ENCODE assay signal across 8 cellular contexts in genomic region chr9:37422289-37423104, GRCh38. TPM values are rescaled to one million over a fixed set of nuclear protein-coding genes. Genes with fewer than 3 reads are reported as not detected.
DNase-seq lines count a peak whose midpoint lies in the region; ATAC-seq and TF ChIP-seq lines count a peak whose summit lies in the region.

GRHPR (plus strand) TSS chr9:37422696; CDS start chr9:37422751, 55 bp downstream.

- H3K4me3 ChIP-seq in fibroblast of mammary gland (ENCODE audit: control insufficient read depth, low read depth, low read length), result peak within 1 kb of the TSS; percentile 90

- in situ Hi-C loops in KBM-7 (cut with MboI; ENCODE audit: low pct_unique_long_range_greater_than_20kb, low sequenced_read_pairs), result no loop called here

- no peaks in the 10 kb centered on the region for H3K27me3 Mint-ChIP-seq in natural killer cell treated with Interleukin-12 subunit alpha and Interleukin-12 subunit beta and Interleukin-15 and Interleukin-18, amount 100 ng/mL, for 72 hours
- H3K27me3 Mint-ChIP-seq in stimulated activated naive CD8-positive, alpha-beta T cell treated with anti-CD3 and anti-CD28 coated beads, Interleukin-15, Interleukin-2, amounts not matched to agents 100 ng/mL and 50 ng/mL, for 24 hours, result no peaks in the 10 kb centered on the region

- H3K27ac Mint-ChIP-seq in natural killer cell treated with Interleukin-12 subunit alpha and Interleukin-12 subunit beta and Interleukin-15 and Interleukin-18, amount 100 ng/mL, for 72 hours, result peak within 1 kb of the TSS; percentile 94 to 97
- H3K27ac Mint-ChIP-seq in stimulated activated naive CD8-positive, alpha-beta T cell treated with anti-CD3 and anti-CD28 coated beads, Interleukin-15, Interleukin-2, amounts not matched to agents 100 ng/mL and 50 ng/mL, for 24 hours, result peak within 1 kb of the TSS; percentile 95

- peak; percentile 97 for ATAC-seq in GM21723 (IDR thresholded peaks at IDR 0.05; ENCODE audit: unreplicated experiment)
- peak; percentile 99 to 100 for ATAC-seq in natural killer cell treated with Interleukin-12 subunit alpha and Interleukin-12 subunit beta and Interleukin-15 and Interleukin-18, amount 100 ng/mL, for 72 hours

- H3K9me3 Mint-ChIP-seq in natural killer cell treated with Interleukin-12 subunit alpha and Interleukin-12 subunit beta and Interleukin-15 and Interleukin-18, amount 100 ng/mL, for 72 hours, result no peaks in the 10 kb centered on the region
- no peaks in the 10 kb centered on the region for H3K9me3 Mint-ChIP-seq in stimulated activated naive CD8-positive, alpha-beta T cell treated with anti-CD3 and anti-CD28 coated beads, Interleukin-15, Interleukin-2, amounts not matched to agents 100 ng/mL and 50 ng/mL, for 24 hours

- TF ChIP-seq CTCF in fibroblast of mammary gland (conservative IDR thresholded peaks at IDR 0.05; ENCODE audit: control insufficient read depth, insufficient read depth, low read depth, low read length), result no peak

- H3K36me3 Mint-ChIP-seq in natural killer cell treated with Interleukin-12 subunit alpha and Interleukin-12 subunit beta and Interleukin-15 and Interleukin-18, amount 100 ng/mL, for 72 hours, result no peaks in the 10 kb centered on the region
- peaks cover 13% of the 10 kb centered on the region for H3K36me3 Mint-ChIP-seq in stimulated activated naive CD8-positive, alpha-beta T cell treated with anti-CD3 and anti-CD28 coated beads, Interleukin-15, Interleukin-2, amounts not matched to agents 100 ng/mL and 50 ng/mL, for 24 hours (ENCODE audit: low read depth)

- peak within 1 kb of the TSS; percentile 94 for H3K4me3 Mint-ChIP-seq in natural killer cell treated with Interleukin-12 subunit alpha and Interleukin-12 subunit beta and Interleukin-15 and Interleukin-18, amount 100 ng/mL, for 72 hours
- peak within 1 kb of the TSS; percentile 95 for H3K4me3 Mint-ChIP-seq in stimulated activated naive CD8-positive, alpha-beta T cell treated with anti-CD3 and anti-CD28 coated beads, Interleukin-15, Interleukin-2, amounts not matched to agents 100 ng/mL and 50 ng/mL, for 24 hours

- peak; percentile 83 for DNase-seq in DMS79 treated with DMSO at 0.1 percent for 48 hours (lab: John Stamatoyannopoulos, UW)
- DNase-seq in KBM-7, result peak; percentile 91
- peak; percentile 86 for DNase-seq in RPMI8226
- DNase-seq in activated T-helper 1 cell treated with anti-CD3 and anti-CD28 coated beads, Interleukin-2, amount 50 U/mL, for 16 hours (ENCODE audit: low read depth in 1 of 2, low spot score in 1 of 2), result peak; percentile 82 to 85
- DNase-seq in fibroblast of mammary gland (ENCODE audit: low read depth), result peak; percentile 63
- DNase-seq in natural killer cell treated with Interleukin-12 subunit alpha and Interleukin-12 subunit beta and Interleukin-15 and Interleukin-18, amount 100 ng/mL, for 72 hours (ENCODE audit: low spot score), result peak; percentile 92

- peaks cover 20% of the 10 kb centered on the region in 2 donors for H3K4me1 Mint-ChIP-seq in natural killer cell treated with Interleukin-12 subunit alpha and Interleukin-12 subunit beta and Interleukin-15 and Interleukin-18, amount 100 ng/mL, for 72 hours (ENCODE audit: low read depth in 2 of 2)
- peaks cover 22% of the 10 kb centered on the region for H3K4me1 Mint-ChIP-seq in stimulated activated naive CD8-positive, alpha-beta T cell treated with anti-CD3 and anti-CD28 coated beads, Interleukin-15, Interleukin-2, amounts not matched to agents 100 ng/mL and 50 ng/mL, for 24 hours (ENCODE audit: low read depth)

RNA-seq across cellular contexts. Expression of gene GRHPR, which starts in this region (rescaled TPM):
- 10 to 100 TPM; 53.4 to 66.1 TPM for total RNA-seq in natural killer cell treated with Interleukin-12 subunit alpha and Interleukin-12 subunit beta and Interleukin-15 and Interleukin-18, amount 100 ng/mL, for 72 hours

Comparison
In these comparisons a context has a peak if more than half of its experiments do, and no peak if none do; other contexts are left out.
1. Peak in every context shown above with its lines: DNase-seq, ATAC-seq and H3K4me3 ChIP-seq.